Comparison of ENCODE assay signal across 14 cellular contexts in genomic region chr2:153476491-153477095, GRCh38.
DNase-seq lines count a peak whose midpoint lies in the region; ATAC-seq, FAIRE-seq and TF ChIP-seq lines count a peak whose summit lies in the region.
"Had no signal": no experiment of that assay in that cellular context is flagged by ENCODE, and none has a peak within 500 bp of the region (broad histone marks: within the 10 kb centered on the region; RNA-seq: fewer than 3 reads in every experiment).

No MANE protein-coding gene starts in this region.

- H3K9me3 ChIP-seq in parathyroid adenoma (ENCODE audit: control insufficient read depth, low read length), result no peaks in the 10 kb centered on the region
- H3K9me3 ChIP-seq: neutrophil, tibial nerve had no signal

- H2AFZ ChIP-seq in parathyroid adenoma, result no peak overlapping the region

- peak overlapping the region; percentile 73 for H3K4me3 ChIP-seq in parathyroid adenoma (ENCODE audit: low read depth, low read length)
- H3K4me3 ChIP-seq: BLaER1 had no signal

- H3K79me2 ChIP-seq in parathyroid adenoma, result no peaks in the 10 kb centered on the region

- peaks cover 2% of the 10 kb centered on the region for H3K4me1 ChIP-seq in parathyroid adenoma
- H3K4me1 ChIP-seq: BLaER1 had no signal

- FAIRE-seq in D721Med (lab: Jason Lieb, UNC), result peak; percentile 25
- FAIRE-seq in endometrium (lab: Jason Lieb, UNC), result peak; percentile 31

- ATAC-seq in HG03280 (IDR thresholded peaks at IDR 0.05; ENCODE audit: unreplicated experiment) (no peak), HG02678 (IDR thresholded peaks at IDR 0.05; ENCODE audit: unreplicated experiment) (no peak)

- no peak overlapping the region for H3K27ac ChIP-seq in parathyroid adenoma
- H3K27ac ChIP-seq: BLaER1, neutrophil, tibial nerve had no signal

- TF ChIP-seq CTCF in D721Med (IDR thresholded peaks at IDR 0.05; ENCODE audit: insufficient read depth, missing control alignments) (no peak), parathyroid adenoma (IDR thresholded peaks at IDR 0.05) (no peak)

- H3K4me2 ChIP-seq in parathyroid adenoma (ENCODE audit: low read length), result peak overlapping the region; percentile 78
- H3K4me2 ChIP-seq: BLaER1 had no signal

- DNase-seq in D721Med (ENCODE audit: insufficient read length, low spot score), result no peak
- DNase-seq in NCI-H1694 treated with DMSO at 0.1 percent for 48 hours (lab: John Stamatoyannopoulos, UW), result peak; percentile 60
- DNase-seq in effector CD8-positive, alpha-beta T cell (lab: John Stamatoyannopoulos, UW), result no peak
- DNase-seq in GM19238 (ENCODE audit: insufficient read length, low spot score), result no peak
- DNase-seq: activated CD4-positive, alpha-beta T cell treated with anti-CD3 and anti-CD28 coated beads, Interleukin-2, amount 50 U/mL, for 1 hour; hippocampal formation; SIG-M5 had no signal

- no peaks in the 10 kb centered on the region for H3K36me3 ChIP-seq in parathyroid adenoma (ENCODE audit: control insufficient read depth, insufficient read depth, low read length)
- H3K36me3 ChIP-seq: BLaER1, neutrophil, tibial nerve had no signal

- H3K27me3 ChIP-seq in parathyroid adenoma (ENCODE audit: control insufficient read depth, insufficient read depth, low read length), result no peaks in the 10 kb centered on the region

- no peak overlapping the region for H3K9ac ChIP-seq in parathyroid adenoma
- H3K9ac ChIP-seq: BLaER1 had no signal
